Comparison of ENCODE assay signal across 1 cellular context in the genomic region with DNA sequence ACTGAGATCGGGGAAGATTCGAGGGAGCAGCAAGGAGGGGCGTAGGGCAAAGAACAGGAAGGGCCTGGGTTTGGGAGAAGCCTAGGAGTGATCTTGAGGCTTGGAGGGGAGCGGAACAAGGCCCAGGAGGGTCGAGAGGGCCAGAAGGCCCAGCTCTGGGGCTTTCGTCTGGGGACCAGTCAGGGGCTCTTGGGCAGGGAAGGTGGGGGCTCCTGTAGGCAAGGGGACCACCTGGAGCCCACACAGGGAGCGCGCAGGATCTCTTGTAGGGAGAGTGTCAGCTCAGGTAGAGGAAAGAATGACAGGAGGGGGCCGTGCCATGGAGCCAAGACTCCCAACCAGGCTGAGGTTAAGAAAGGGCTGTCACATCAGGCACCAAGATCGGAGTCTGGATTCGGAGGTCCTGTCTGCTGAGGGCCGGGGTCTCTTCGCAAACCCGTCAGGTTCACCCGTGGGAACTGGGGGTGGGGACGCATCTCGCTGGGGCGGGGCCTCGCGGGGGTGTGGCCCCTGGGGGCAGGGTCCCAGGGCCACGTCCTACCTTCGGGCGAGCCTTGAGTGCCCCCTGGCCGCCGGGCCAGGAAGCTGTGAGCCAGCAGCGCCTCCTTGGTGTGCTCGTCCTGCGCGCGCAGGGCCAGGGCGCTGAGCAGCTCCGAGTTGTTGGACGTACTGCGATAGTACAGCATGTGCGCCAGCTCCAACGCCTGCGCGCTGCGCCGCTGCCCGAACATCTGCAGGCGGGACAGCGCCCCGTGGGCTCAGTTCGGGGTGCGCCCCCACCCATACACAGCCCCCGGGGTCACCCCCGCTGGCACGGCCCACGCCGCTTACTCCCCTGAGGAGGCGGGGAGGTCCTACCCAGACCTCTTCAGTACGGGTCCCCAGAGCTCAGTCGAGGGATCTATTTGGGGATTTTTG.
TF ChIP-seq lines count a peak whose summit lies in the region.

No MANE protein-coding gene starts in this region.

TF ChIP-seq in K562, 482 proteins besides CTCF, POLR2A, EP300 and RAD21 (continued from another document):
- TF ChIP-seq GABPB2 (CRISPR knock-in tag; conservative IDR thresholded peaks at IDR 0.05) (no peak), TAF15 (IDR thresholded peaks at IDR 0.05; ENCODE audit: low read depth, low read length) (no peak), RCOR1 (IDR thresholded peaks at IDR 0.05; ENCODE audit: borderline replicate concordance in 1 of 2, low read depth in 2 of 2, low read length in 2 of 2) (peak in 1 of 2 experiments; percentile 76; a peak in 2 of 4 replicates), CXXC5 (CRISPR knock-in tag; IDR thresholded peaks at IDR 0.05) (peak; percentile 88), HCFC1 (IDR thresholded peaks at IDR 0.05; ENCODE audit: low read depth, low read length) (0 out of 2 replicates have a peak, but pooled peaks have one; percentile 7), ZKSCAN1 (IDR thresholded peaks at IDR 0.05; ENCODE audit: low read depth, low read length) (peak; percentile 42; the same call in 1 of the 2 replicates), NCOA1 (IDR thresholded peaks at IDR 0.05; ENCODE audit: low read depth) (peak; percentile 17; the same call in 1 of the 2 replicates), PHF20 (IDR thresholded peaks at IDR 0.05; ENCODE audit: partially characterized antibody) (peak; percentile 16), ZEB2 (IDR thresholded peaks at IDR 0.05) (no peak; the same call in 1 of the 2 replicates), SRSF7 (optimal IDR thresholded peaks at IDR 0.05; ENCODE audit: low read depth, low read length) (no peak), BRD4 (IDR thresholded peaks at IDR 0.05) (peak; percentile 65; the same call in 1 of the 2 replicates), POLR2AphosphoS5 (IDR thresholded peaks at IDR 0.05; ENCODE audit: control insufficient read depth, insufficient read depth, low read depth, low read length) (peak; percentile 47; the same call in 1 of the 2 replicates), ATF2 (CRISPR knock-in tag; IDR thresholded peaks at IDR 0.05) (no peak)
- TF ChIP-seq, protein P1, sequence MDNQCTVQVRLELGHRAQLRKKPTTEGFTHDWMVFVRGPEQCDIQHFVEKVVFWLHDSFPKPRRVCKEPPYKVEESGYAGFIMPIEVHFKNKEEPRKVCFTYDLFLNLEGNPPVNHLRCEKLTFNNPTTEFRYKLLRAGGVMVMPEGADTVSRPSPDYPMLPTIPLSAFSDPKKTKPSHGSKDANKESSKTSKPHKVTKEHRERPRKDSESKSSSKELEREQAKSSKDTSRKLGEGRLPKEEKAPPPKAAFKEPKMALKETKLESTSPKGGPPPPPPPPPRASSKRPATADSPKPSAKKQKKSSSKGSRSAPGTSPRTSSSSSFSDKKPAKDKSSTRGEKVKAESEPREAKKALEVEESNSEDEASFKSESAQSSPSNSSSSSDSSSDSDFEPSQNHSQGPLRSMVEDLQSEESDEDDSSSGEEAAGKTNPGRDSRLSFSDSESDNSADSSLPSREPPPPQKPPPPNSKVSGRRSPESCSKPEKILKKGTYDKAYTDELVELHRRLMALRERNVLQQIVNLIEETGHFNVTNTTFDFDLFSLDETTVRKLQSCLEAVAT (IDR thresholded peaks at IDR 0.05) = no peak
- TF ChIP-seq, protein P2, sequence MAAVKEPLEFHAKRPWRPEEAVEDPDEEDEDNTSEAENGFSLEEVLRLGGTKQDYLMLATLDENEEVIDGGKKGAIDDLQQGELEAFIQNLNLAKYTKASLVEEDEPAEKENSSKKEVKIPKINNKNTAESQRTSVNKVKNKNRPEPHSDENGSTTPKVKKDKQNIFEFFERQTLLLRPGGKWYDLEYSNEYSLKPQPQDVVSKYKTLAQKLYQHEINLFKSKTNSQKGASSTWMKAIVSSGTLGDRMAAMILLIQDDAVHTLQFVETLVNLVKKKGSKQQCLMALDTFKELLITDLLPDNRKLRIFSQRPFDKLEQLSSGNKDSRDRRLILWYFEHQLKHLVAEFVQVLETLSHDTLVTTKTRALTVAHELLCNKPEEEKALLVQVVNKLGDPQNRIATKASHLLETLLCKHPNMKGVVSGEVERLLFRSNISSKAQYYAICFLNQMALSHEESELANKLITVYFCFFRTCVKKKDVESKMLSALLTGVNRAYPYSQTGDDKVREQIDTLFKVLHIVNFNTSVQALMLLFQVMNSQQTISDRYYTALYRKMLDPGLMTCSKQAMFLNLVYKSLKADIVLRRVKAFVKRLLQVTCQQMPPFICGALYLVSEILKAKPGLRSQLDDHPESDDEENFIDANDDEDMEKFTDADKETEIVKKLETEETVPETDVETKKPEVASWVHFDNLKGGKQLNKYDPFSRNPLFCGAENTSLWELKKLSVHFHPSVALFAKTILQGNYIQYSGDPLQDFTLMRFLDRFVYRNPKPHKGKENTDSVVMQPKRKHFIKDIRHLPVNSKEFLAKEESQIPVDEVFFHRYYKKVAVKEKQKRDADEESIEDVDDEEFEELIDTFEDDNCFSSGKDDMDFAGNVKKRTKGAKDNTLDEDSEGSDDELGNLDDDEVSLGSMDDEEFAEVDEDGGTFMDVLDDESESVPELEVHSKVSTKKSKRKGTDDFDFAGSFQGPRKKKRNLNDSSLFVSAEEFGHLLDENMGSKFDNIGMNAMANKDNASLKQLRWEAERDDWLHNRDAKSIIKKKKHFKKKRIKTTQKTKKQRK (IDR thresholded peaks at IDR 0.05; ENCODE audit: borderline replicate concordance, low read depth, low read length) = no peak
- TF ChIP-seq, protein P3, sequence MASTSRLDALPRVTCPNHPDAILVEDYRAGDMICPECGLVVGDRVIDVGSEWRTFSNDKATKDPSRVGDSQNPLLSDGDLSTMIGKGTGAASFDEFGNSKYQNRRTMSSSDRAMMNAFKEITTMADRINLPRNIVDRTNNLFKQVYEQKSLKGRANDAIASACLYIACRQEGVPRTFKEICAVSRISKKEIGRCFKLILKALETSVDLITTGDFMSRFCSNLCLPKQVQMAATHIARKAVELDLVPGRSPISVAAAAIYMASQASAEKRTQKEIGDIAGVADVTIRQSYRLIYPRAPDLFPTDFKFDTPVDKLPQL (IDR thresholded peaks at IDR 0.05; ENCODE audit: extremely low read depth, insufficient read length) = no peak
- TF ChIP-seq, protein P4, sequence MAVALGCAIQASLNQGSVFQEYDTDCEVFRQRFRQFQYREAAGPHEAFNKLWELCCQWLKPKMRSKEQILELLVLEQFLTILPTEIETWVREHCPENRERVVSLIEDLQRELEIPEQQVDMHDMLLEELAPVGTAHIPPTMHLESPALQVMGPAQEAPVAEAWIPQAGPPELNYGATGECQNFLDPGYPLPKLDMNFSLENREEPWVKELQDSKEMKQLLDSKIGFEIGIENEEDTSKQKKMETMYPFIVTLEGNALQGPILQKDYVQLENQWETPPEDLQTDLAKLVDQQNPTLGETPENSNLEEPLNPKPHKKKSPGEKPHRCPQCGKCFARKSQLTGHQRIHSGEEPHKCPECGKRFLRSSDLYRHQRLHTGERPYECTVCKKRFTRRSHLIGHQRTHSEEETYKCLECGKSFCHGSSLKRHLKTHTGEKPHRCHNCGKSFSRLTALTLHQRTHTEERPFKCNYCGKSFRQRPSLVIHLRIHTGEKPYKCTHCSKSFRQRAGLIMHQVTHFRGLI (CRISPR knock-in tag; IDR thresholded peaks at IDR 0.05) = no peak
